ENCODE assay signal across 16 cellular contexts in the genomic region with DNA sequence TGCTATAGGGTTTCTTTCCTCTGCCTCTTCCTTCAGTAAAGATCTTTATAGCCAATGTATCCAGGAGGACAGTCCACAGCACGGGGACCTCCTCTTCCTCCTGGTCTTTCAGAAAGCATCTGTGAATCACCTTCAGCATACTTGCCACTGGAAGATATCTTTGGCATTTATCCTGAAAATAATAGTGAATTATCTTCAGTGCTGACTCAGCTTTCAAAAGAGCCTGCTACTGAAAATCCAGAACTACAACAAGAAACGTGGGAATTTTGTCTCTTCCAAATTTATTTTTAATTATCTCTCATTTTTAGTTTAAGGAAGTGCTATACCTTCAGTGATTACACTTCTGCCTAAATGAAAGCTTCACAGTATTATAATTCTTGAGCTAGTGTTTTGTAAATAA. TPM values are rescaled to one million over a fixed set of nuclear protein-coding genes. Genes with fewer than 3 reads are reported as not detected.
DNase-seq lines count a peak whose midpoint lies in the region; ATAC-seq, FAIRE-seq and TF ChIP-seq lines count a peak whose summit lies in the region.
"Had no signal": no experiment of that assay in that cellular context is flagged by ENCODE, and none has a peak within 500 bp of the region (broad histone marks: within the 10 kb centered on the region; RNA-seq: fewer than 3 reads in every experiment).

No MANE protein-coding gene starts in this region.

- no peak overlapping the region for H3K27ac Mint-ChIP-seq in Caco-2 (ENCODE audit: unreplicated experiment)
- H3K27ac Mint-ChIP-seq: CD14-positive monocyte; CD4-positive, alpha-beta memory T cell had no signal

- 0% methylated on average over 2 of the region's 2 CpGs for WGBS in A549 (ENCODE audit: missing lambda C conversion rate)

- H3K9me3 ChIP-seq in A549 = peaks cover 9% of the 10 kb centered on the region; the same call in 2 of the 3 replicates
- H3K9me3 ChIP-seq in Caco-2 = no peaks in the 10 kb centered on the region; the same call in 1 of the 2 replicates
- H3K9me3 ChIP-seq: BLaER1, HAP-1 had no signal

- FAIRE-seq in A549 (lab: Jason Lieb, UNC) = no peak
- FAIRE-seq in bronchial epithelial cell (lab: Jason Lieb, UNC) = no peak
- FAIRE-seq: GM12878 had no signal

- no peaks in the 10 kb centered on the region for H3K4me1 Mint-ChIP-seq in Caco-2 (ENCODE audit: low read depth, unreplicated experiment)
- H3K4me1 Mint-ChIP-seq: CD4-positive, alpha-beta memory T cell had no signal

- CTCF ChIA-PET in A549 (lab: Yijun Ruan, JAX) (interaction anchor here (0.9 to 5.4 kb wide), 6 partner anchors 9 to 280 kb away, joined by 3 to 53 read pairs (median 6); no protein-coding TSS in a partner anchor), Caco-2 (lab: Charles Lee) (no interaction called here)

- peaks cover 27% of the 10 kb centered on the region for H3K27me3 Mint-ChIP-seq in Caco-2 (ENCODE audit: insufficient read depth, unreplicated experiment)

- TF ChIP-seq RAD21 in A549 (conservative IDR thresholded peaks at IDR 0.05 in 1 of 2, IDR thresholded peaks at IDR 0.05 in 1 of 2) = no peak

- TF ChIP-seq CTCF in A549 (IDR thresholded peaks at IDR 0.05) (no peak), bronchial epithelial cell (IDR thresholded peaks at IDR 0.05; ENCODE audit: insufficient read depth, low read length, severe bottlenecking) (no peak), Caco-2 (IDR thresholded peaks at IDR 0.05; ENCODE audit: insufficient read depth in 1 of 2, low read depth in 1 of 2, low read length in 1 of 2, severe bottlenecking in 1 of 2, unreplicated experiment in 1 of 2) (no peak)

- H3K4me3 ChIP-seq in A549 (no peak overlapping the region), bronchial epithelial cell (ENCODE audit: low read depth, low read length) (no peak overlapping the region), Caco-2 (ENCODE audit: low read depth, low read length) (no peak overlapping the region)
- H3K4me3 ChIP-seq: BLaER1, GM12878, HAP-1 had no signal

- H3K4me3 Mint-ChIP-seq in Caco-2 (ENCODE audit: unreplicated experiment) = no peak overlapping the region
- H3K4me3 Mint-ChIP-seq: CD14-positive monocyte; CD4-positive, alpha-beta memory T cell had no signal

- H3K36me3 ChIP-seq in bronchial epithelial cell (ENCODE audit: control insufficient read depth, insufficient read depth, low read length) (no peaks in the 10 kb centered on the region), Caco-2 (ENCODE audit: control insufficient read depth, insufficient read depth, low read length) (no peaks in the 10 kb centered on the region)
- H3K36me3 ChIP-seq: BLaER1, HAP-1 had no signal

- H3K27ac ChIP-seq in A549 = no peak overlapping the region
- H3K27ac ChIP-seq: BLaER1 had no signal

- no peaks in the 10 kb centered on the region for H3K4me1 ChIP-seq in A549
- H3K4me1 ChIP-seq in Caco-2 = no peaks in the 10 kb centered on the region
- H3K4me1 ChIP-seq: BLaER1 had no signal

- intact Hi-C loops in Caco-2 (cut with micrococcal nuclease; ENCODE audit: unreplicated experiment) = loop anchor here (10.0 kb wide), 1 partner anchor 390 kb away; the partner anchor contains the start of gene SGPL1

- H3K9me3 Mint-ChIP-seq in Caco-2 (ENCODE audit: unreplicated experiment) = no peaks in the 10 kb centered on the region

- POLR2A ChIA-PET in A549 (lab: Yijun Ruan, JAX) (no interaction called here), Caco-2 (lab: Charles Lee) (no interaction called here)

- no peak for ATAC-seq in A549
- ATAC-seq: GM12878 had no signal

- BruUV-seq in Caco-2 (replicated peaks; lab: Mats Ljungman, UMichigan) = no TSS peak

- TF ChIP-seq EP300 in A549 (IDR thresholded peaks at IDR 0.05) = no peak

- no peak overlapping the region for H3K4me2 ChIP-seq in A549
- H3K4me2 ChIP-seq: BLaER1 had no signal

- H3K27me3 ChIP-seq in bronchial epithelial cell (ENCODE audit: control insufficient read depth, insufficient read depth, low read length) (peaks cover 4% of the 10 kb centered on the region), Caco-2 (replicated peaks; ENCODE audit: control insufficient read depth, insufficient read depth, low read length) (peaks cover 3% of the 10 kb centered on the region; the same call in 1 of the 2 replicates)

- peak; percentile 17 for DNase-seq in A172 (ENCODE audit: low spot score)
- no peak for DNase-seq in A549 (ENCODE audit: low read depth in 1 of 2, low spot score in 1 of 2)
- peak; percentile 19 for DNase-seq in NCI-H226
- DNase-seq in bronchial epithelial cell (ENCODE audit: low read depth) = peak; percentile 7
- no peak for DNase-seq in Caco-2
- no peak for DNase-seq in hepatic stellate cell (ENCODE audit: low spot score)
- no peak for DNase-seq in GM03348 (ENCODE audit: low spot score)
- DNase-seq: Calu3; CD4-positive, alpha-beta memory T cell; DMS79 treated with DMSO at 0.1 percent for 48 hours; GF-D8; KBM-7 had no signal

- peaks cover 5% of the 10 kb centered on the region for H3K36me3 Mint-ChIP-seq in Caco-2 (ENCODE audit: insufficient read depth, unreplicated experiment)
- H3K36me3 Mint-ChIP-seq: CD14-positive monocyte; CD4-positive, alpha-beta memory T cell had no signal

- no peak for TF ChIP-seq POLR2A in A549 (IDR thresholded peaks at IDR 0.05; ENCODE audit: low read length)

TF ChIP-seq in A549, 52 proteins besides CTCF, POLR2A, EP300 and RAD21:
- TF ChIP-seq MAFK (IDR thresholded peaks at IDR 0.05; ENCODE audit: partially characterized antibody) (peak; percentile 74), PHF8 (IDR thresholded peaks at IDR 0.05; ENCODE audit: borderline replicate concordance, low read depth) (no peak)

RNA-seq across cellular contexts. Expression of gene UNC5B, which starts 7.6 kb away (rescaled TPM):
- total RNA-seq in A172 (2014; rRNA removed; shearing (Covaris generic)) = 2.3 and 4.6 TPM in 2 replicates
- polyA plus RNA-seq in A549 (2011; rRNA removed) = 1.0 and 1.3 TPM in 2 replicates
- 0.22 and 0.30 TPM in 2 replicates for polyA plus RNA-seq in A549 (2012; cell fraction: cytosol; rRNA removed)
- polyA plus RNA-seq in A549 (2012; cell fraction: nucleus; rRNA removed) = 0.72 and 0.83 TPM in 2 replicates
- polyA plus RNA-seq in A549 (2017; fragmentation: RNase III; extraction: RNeasy Plus Mini Kit Qiagen cat#74134 plus additional on column Dnase treatment) = 0.14 to 0.26 TPM (median 0.16 TPM) in 3 replicates
- polyA minus RNA-seq in A549 (2011; rRNA and poly(A)+ RNA removed) = 1.1 and 1.3 TPM in 2 replicates
- 36.6 and 62.5 TPM in 2 replicates for total RNA-seq in bronchial epithelial cell
- total RNA-seq in Caco-2 (2022) = 16.2 and 22.4 TPM in 2 replicates
- total RNA-seq: CD4-positive, alpha-beta memory T cell had no signal
- polyA plus RNA-seq: CD4-positive, alpha-beta memory T cell had no signal

Comparison
In these comparisons a context has a peak if more than half of its experiments do, and no peak if none do; other contexts are left out.
1. DNase-seq: peak in A172 (single experiment), NCI-H226 (single experiment) and bronchial epithelial cell (single experiment); none in A549 (0 of 2), Caco-2 (0 of 2), hepatic stellate cell (single experiment) and GM03348 (single experiment).